In the genomic region with DNA sequence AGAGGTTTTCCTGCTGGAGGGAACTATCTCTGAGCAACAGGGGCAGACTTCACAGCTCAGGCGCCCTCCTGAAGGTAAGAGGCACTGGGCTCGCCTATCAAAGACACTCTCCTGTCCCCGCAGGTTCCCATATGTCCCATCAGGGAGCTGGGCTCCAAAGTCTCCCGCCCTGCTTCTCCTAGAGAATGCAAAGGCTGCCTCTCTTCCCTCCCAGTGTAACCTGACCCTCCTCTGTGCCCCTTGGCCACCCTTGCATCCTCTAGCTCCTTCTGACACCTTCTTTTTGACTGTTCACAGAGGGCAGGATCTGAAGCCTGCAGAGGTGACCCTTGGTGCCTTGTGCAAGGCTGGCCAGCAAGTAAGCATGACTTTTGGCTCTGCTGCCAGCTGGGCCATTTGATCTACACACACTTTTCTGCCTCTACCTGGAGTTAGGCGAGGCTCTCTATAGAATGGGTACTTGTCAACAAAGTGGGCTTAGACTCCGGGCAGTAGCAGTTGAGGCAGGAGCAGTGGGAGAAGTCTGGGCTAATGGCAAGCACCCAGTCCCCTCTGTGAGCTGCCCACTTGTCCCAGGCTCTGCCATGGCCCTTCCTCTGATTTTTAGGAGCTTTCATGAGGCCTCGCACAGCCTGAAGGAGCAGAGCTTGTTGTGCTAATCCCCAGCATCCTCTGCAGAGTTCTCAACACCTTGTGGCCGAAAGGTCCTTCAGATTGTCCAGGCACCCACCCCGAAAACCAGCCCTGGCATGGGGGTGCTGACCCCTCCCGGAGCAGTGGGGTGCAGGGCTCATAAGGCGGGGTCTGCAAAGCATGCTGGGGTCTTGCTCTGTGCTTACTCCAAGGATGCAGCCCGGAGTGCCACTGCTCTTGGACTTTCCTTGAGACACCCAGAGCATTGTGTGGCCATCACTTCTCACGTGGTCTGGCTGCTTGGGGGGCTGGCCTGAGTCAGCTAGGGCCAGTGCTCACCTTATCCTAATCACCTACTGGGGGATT, we compare ENCODE assay signal across 9 cellular contexts.
DNase-seq lines count a peak whose midpoint lies in the region; ATAC-seq and TF ChIP-seq lines count a peak whose summit lies in the region.
"Had no signal": no experiment of that assay in that cellular context is flagged by ENCODE, and none has a peak within 500 bp of the region (broad histone marks: within the 10 kb centered on the region; RNA-seq: fewer than 3 reads in every experiment).

No MANE protein-coding gene starts in this region.

- peak overlapping the region; percentile 99 to 100 for H3K27ac Mint-ChIP-seq in natural killer cell treated with Interleukin-12 subunit alpha and Interleukin-12 subunit beta and Interleukin-15 and Interleukin-18, amount 100 ng/mL, for 72 hours

- no peaks in the 10 kb centered on the region for H3K9me2 ChIP-seq in PC-9 (ENCODE audit: insufficient read depth)

- H3K27ac ChIP-seq in breast epithelium (peak overlapping the region; percentile 84 to 92), mammary epithelial cell (ENCODE audit: insufficient read depth, low read depth, low read length) (no peak overlapping the region), esophagus muscularis mucosa (replicated peaks in 1 of 4) (peak overlapping the region; percentile 55 to 78 (median 69)), aorta (ENCODE audit: low read depth in 1 of 2, low read length in 2 of 2) (no peak overlapping the region), PC-9 (no peak overlapping the region)

- TF ChIP-seq POLR2A in breast epithelium (IDR thresholded peaks at IDR 0.05) = no peak
- no peak for TF ChIP-seq POLR2A in esophagus muscularis mucosa (IDR thresholded peaks at IDR 0.05; ENCODE audit: low read depth)

- BruUV-seq in mammary epithelial cell (replicated peaks; lab: Mats Ljungman, UMichigan) (no TSS peak), PC-9 (replicated peaks; lab: Mats Ljungman, UMichigan) (no TSS peak)

- H3K4me2 ChIP-seq in mammary epithelial cell (ENCODE audit: insufficient read depth, low read depth, low read length) (no peak overlapping the region), PC-9 (no peak overlapping the region)

- H3K36me3 ChIP-seq in breast epithelium (no peaks in the 10 kb centered on the region), mammary epithelial cell (ENCODE audit: insufficient read depth, low read length) (no peaks in the 10 kb centered on the region), esophagus muscularis mucosa (no peaks in the 10 kb centered on the region), aorta (ENCODE audit: control insufficient read depth in 1 of 2, insufficient read depth in 2 of 2, low read length in 1 of 2) (no peaks in the 10 kb centered on the region), PC-9 (ENCODE audit: low read depth) (no peaks in the 10 kb centered on the region)

- no peaks in the 10 kb centered on the region for H3K9me3 Mint-ChIP-seq in natural killer cell treated with Interleukin-12 subunit alpha and Interleukin-12 subunit beta and Interleukin-15 and Interleukin-18, amount 100 ng/mL, for 72 hours

- H3K4me3 ChIP-seq in breast epithelium (no peak overlapping the region), mammary epithelial cell (replicated peaks in 1 of 3; ENCODE audit: insufficient read depth in 1 of 3, low read depth in 2 of 3, low read length in 3 of 3) (no peak overlapping the region), esophagus muscularis mucosa (no peak overlapping the region), aorta (ENCODE audit: low read length in 2 of 2) (no peak overlapping the region), PC-9 (no peak overlapping the region)
- H3K4me3 ChIP-seq: GM12878 had no signal

- POLR2A ChIA-PET in PC-9 (lab: Charles Lee; ENCODE audit: unreplicated experiment) = interaction anchor here (0.6 to 0.7 kb wide), 2 partner anchors 290 to 857 kb away, joined by 4 read pairs; no protein-coding TSS in a partner anchor

- H3K4me3 Mint-ChIP-seq in natural killer cell treated with Interleukin-12 subunit alpha and Interleukin-12 subunit beta and Interleukin-15 and Interleukin-18, amount 100 ng/mL, for 72 hours = peak overlapping the region; percentile 52

- H3K9me3 ChIP-seq in breast epithelium = no peaks in the 10 kb centered on the region
- no peaks in the 10 kb centered on the region for H3K9me3 ChIP-seq in mammary epithelial cell (replicated peaks; ENCODE audit: insufficient read depth, low read length)
- H3K9me3 ChIP-seq in esophagus muscularis mucosa = no peaks in the 10 kb centered on the region
- H3K9me3 ChIP-seq in aorta (ENCODE audit: control insufficient read depth, low read length) = no peaks in the 10 kb centered on the region
- H3K9me3 ChIP-seq in PC-9 (ENCODE audit: insufficient read depth, low read depth) = no peaks in the 10 kb centered on the region

- intact Hi-C loops in breast epithelium (cut with DNase I; ENCODE audit: low total_unique reads) = no loop called here
- intact Hi-C loops in mammary epithelial cell (cut with micrococcal nuclease) = no loop called here
- intact Hi-C loops in esophagus muscularis mucosa (cut with DNase I) = no loop called here
- intact Hi-C loops in aorta (cut with DNase I) = no loop called here
- intact Hi-C loops in PC-9 (cut with micrococcal nuclease; ENCODE audit: unreplicated experiment) = no loop called here

- H4K20me1 ChIP-seq in mammary epithelial cell (ENCODE audit: insufficient read depth, low read length) (no peaks in the 10 kb centered on the region), PC-9 (ENCODE audit: insufficient read depth) (no peaks in the 10 kb centered on the region)

- H3K27me3 ChIP-seq in breast epithelium (no peaks in the 10 kb centered on the region), mammary epithelial cell (ENCODE audit: insufficient read depth, low read length) (peaks cover 2% of the 10 kb centered on the region), esophagus muscularis mucosa (no peaks in the 10 kb centered on the region), aorta (ENCODE audit: control insufficient read depth in 1 of 2, insufficient read depth in 2 of 2, low read length in 1 of 2) (no peaks in the 10 kb centered on the region), PC-9 (ENCODE audit: insufficient read depth, low read depth) (no peaks in the 10 kb centered on the region)

- H3K9ac ChIP-seq in mammary epithelial cell (ENCODE audit: insufficient read depth, low read length) = no peak overlapping the region

- in situ Hi-C loops in mammary epithelial cell (cut with MboI; ENCODE audit: low sequenced_read_pairs in 2 of 2) (no loop called here), ACHN (cut with HindIII; ENCODE audit: low pct_ligation_motif_present, low pct_unique_long_range_greater_than_20kb, low sequenced_read_pairs) (no loop called here)

- peak in 1 of 2 donors; percentile 16 for DNase-seq in breast epithelium (ENCODE audit: low spot score in 2 of 2)
- DNase-seq in mammary epithelial cell = no peak
- no peak for DNase-seq in esophagus muscularis mucosa (ENCODE audit: extremely low spot score)
- DNase-seq in natural killer cell treated with Interleukin-12 subunit alpha and Interleukin-12 subunit beta and Interleukin-15 and Interleukin-18, amount 100 ng/mL, for 72 hours (ENCODE audit: low spot score) = peak; percentile 41
- DNase-seq in aorta = peak; percentile 50 to 76
- DNase-seq in ecto neural progenitor cell (ENCODE audit: low spot score) = no peak
- DNase-seq in ACHN = no peak
- no peak for DNase-seq in PC-9

- H3K79me2 ChIP-seq in mammary epithelial cell (ENCODE audit: insufficient read depth, low read length) (no peaks in the 10 kb centered on the region), PC-9 (ENCODE audit: low read depth) (no peaks in the 10 kb centered on the region)

- peaks cover 65 to 67% of the 10 kb centered on the region in 2 donors for H3K4me1 Mint-ChIP-seq in natural killer cell treated with Interleukin-12 subunit alpha and Interleukin-12 subunit beta and Interleukin-15 and Interleukin-18, amount 100 ng/mL, for 72 hours (ENCODE audit: low read depth in 2 of 2)

- H2AFZ ChIP-seq in mammary epithelial cell (ENCODE audit: low read depth, low read length) (no peak overlapping the region), PC-9 (no peak overlapping the region)

- dilution Hi-C loops in mammary epithelial cell (cut with HindIII; ENCODE audit: low sequenced_read_pairs) = no loop called here

- no peak for ATAC-seq in natural killer cell treated with Interleukin-12 subunit alpha and Interleukin-12 subunit beta and Interleukin-15 and Interleukin-18, amount 100 ng/mL, for 72 hours
- no peak for ATAC-seq in aorta (ENCODE audit: low FRiP score)
- ATAC-seq: GM12878 had no signal

- H3K4me1 ChIP-seq in breast epithelium (peaks cover 6 to 14% of the 10 kb centered on the region in 2 donors), mammary epithelial cell (ENCODE audit: insufficient read depth, low read length) (no peaks in the 10 kb centered on the region), esophagus muscularis mucosa (peaks cover 26 to 50% (median 33%) of the 10 kb centered on the region in 4 donors), aorta (ENCODE audit: control insufficient read depth in 1 of 2, insufficient read depth in 2 of 2, low read length in 2 of 2) (no peaks in the 10 kb centered on the region), PC-9 (replicated peaks; ENCODE audit: insufficient read depth) (peaks cover 23% of the 10 kb centered on the region)

- peaks cover 16% of the 10 kb centered on the region for H3F3A ChIP-seq in PC-9 (ENCODE audit: insufficient read depth, low read depth)

- TF ChIP-seq CTCF in breast epithelium (IDR thresholded peaks at IDR 0.05) = no peak
- no peak for TF ChIP-seq CTCF in mammary epithelial cell (conservative IDR thresholded peaks at IDR 0.05 in 1 of 2, IDR thresholded peaks at IDR 0.05 in 1 of 2; ENCODE audit: extremely low read depth in 1 of 2, insufficient read depth in 1 of 2, low read depth in 1 of 2, low read length in 2 of 2)
- no peak for TF ChIP-seq CTCF in esophagus muscularis mucosa (IDR thresholded peaks at IDR 0.05)
- TF ChIP-seq CTCF in PC-9 (conservative IDR thresholded peaks at IDR 0.05) = no peak

- TF ChIP-seq EP300 in esophagus muscularis mucosa (IDR thresholded peaks at IDR 0.05) = no peak

- H3K36me3 Mint-ChIP-seq in natural killer cell treated with Interleukin-12 subunit alpha and Interleukin-12 subunit beta and Interleukin-15 and Interleukin-18, amount 100 ng/mL, for 72 hours = no peaks in the 10 kb centered on the region

- no peaks in the 10 kb centered on the region for H3K27me3 Mint-ChIP-seq in natural killer cell treated with Interleukin-12 subunit alpha and Interleukin-12 subunit beta and Interleukin-15 and Interleukin-18, amount 100 ng/mL, for 72 hours

- 81% methylated on average over 6 of the region's 13 CpGs for WGBS in mammary epithelial cell (ENCODE audit: low coverage, missing lambda C conversion rate)
- WGBS in esophagus muscularis mucosa = 100% methylated on average over 1 of the region's 13 CpGs
- 91 to 94% methylated on average over 13 of the region's 13 CpGs for WGBS in aorta, 2 donors

- CTCF ChIA-PET in mammary epithelial cell (lab: Charles Lee; ENCODE audit: low non-redundant PET) (interaction anchor here (0.6 kb wide), 1 partner anchor 505 kb away, joined by 3 read pairs; no protein-coding TSS in a partner anchor), PC-9 (lab: Charles Lee) (no interaction called here)

Comparison
In these comparisons a context has a peak if more than half of its experiments do, and no peak if none do; other contexts are left out.
1. H3K27ac ChIP-seq: peak in breast epithelium (2 of 2) and esophagus muscularis mucosa (4 of 4); none in mammary epithelial cell (single experiment), aorta (0 of 2) and PC-9 (single experiment).
2. DNase-seq: peak in natural killer cell treated with Interleukin-12 subunit alpha and Interleukin-12 subunit beta and Interleukin-15 and Interleukin-18, amount 100 ng/mL, for 72 hours (single experiment) and aorta (2 of 2); none in mammary epithelial cell (single experiment), esophagus muscularis mucosa (single experiment), ecto neural progenitor cell (single experiment), ACHN (single experiment) and PC-9 (0 of 2).